1 cellular context compared by ENCODE assay signal in genomic region chr1:1996207-1996651, GRCh38.
TF ChIP-seq lines count a peak whose summit lies in the region.

No MANE protein-coding gene starts in this region.

TF ChIP-seq in K562, 482 proteins besides CTCF, POLR2A, EP300 and RAD21 (continues in another document):
- TF ChIP-seq THAP7 (CRISPR knock-in tag; IDR thresholded peaks at IDR 0.05) (no peak), ZEB2 (IDR thresholded peaks at IDR 0.05) (peak; percentile 45; the same call in 1 of the 2 replicates), ESRRA (IDR thresholded peaks at IDR 0.05; ENCODE audit: borderline replicate concordance, low read depth) (peak; percentile 45; the same call in 1 of the 2 replicates), PTRF (tag; IDR thresholded peaks at IDR 0.05) (no peak), ZNF24 (IDR thresholded peaks at IDR 0.05) (no peak; the same call in 1 of the 2 replicates), FOXK2 (conservative IDR thresholded peaks at IDR 0.05 in 1 of 2, IDR thresholded peaks at IDR 0.05 in 1 of 2; ENCODE audit: low read depth in 2 of 2) (peak; percentile 85 to 88), MAFK (IDR thresholded peaks at IDR 0.05; ENCODE audit: low read length) (no peak), EHMT2 (IDR thresholded peaks at IDR 0.05) (peak; percentile 82), HMBOX1 (IDR thresholded peaks at IDR 0.05) (no peak), BMI1 (IDR thresholded peaks at IDR 0.05; ENCODE audit: low read length) (no peak), ATF4 (CRISPR knock-in tag; IDR thresholded peaks at IDR 0.05) (peak; percentile 85), MYC (IDR thresholded peaks at IDR 0.05; ENCODE audit: low read depth, low read length) (peak; percentile 60; the same call in 1 of the 2 replicates), MYC (CRISPR knock-in tag; IDR thresholded peaks at IDR 0.05; ENCODE audit: borderline replicate concordance, low read depth) (no peak), TAL1 (IDR thresholded peaks at IDR 0.05) (no peak), NUFIP1 (IDR thresholded peaks at IDR 0.05; ENCODE audit: partially characterized antibody) (no peak), CREM (IDR thresholded peaks at IDR 0.05; ENCODE audit: low read depth) (peak; percentile 39; the same call in 1 of the 2 replicates), HOMEZ (CRISPR knock-in tag; IDR thresholded peaks at IDR 0.05) (no peak), SNAPC5 (CRISPR knock-in tag; IDR thresholded peaks at IDR 0.05) (no peak), GABPA (tag; conservative IDR thresholded peaks at IDR 0.05; ENCODE audit: low read depth) (peak; percentile 63), ZFP1 (CRISPR knock-in tag; IDR thresholded peaks at IDR 0.05) (no peak), PBX2 (CRISPR knock-in tag; IDR thresholded peaks at IDR 0.05; ENCODE audit: low read depth) (no peak), PBX2 (tag; conservative IDR thresholded peaks at IDR 0.05; ENCODE audit: low read depth) (no peak), ZNF318 (IDR thresholded peaks at IDR 0.05; ENCODE audit: borderline replicate concordance in 1 of 2, low read depth in 1 of 2) (0 out of 4 replicates have a peak, but pooled peaks of 1 of the 2 experiments have one; percentile 83), ZNF217 (CRISPR knock-in tag; IDR thresholded peaks at IDR 0.05) (no peak), YBX1 (IDR thresholded peaks at IDR 0.05) (no peak), ZNF197 (CRISPR knock-in tag; IDR thresholded peaks at IDR 0.05; ENCODE audit: low read depth) (0 out of 2 replicates have a peak, but pooled peaks have one; percentile 54), GABPB1 (CRISPR knock-in tag; IDR thresholded peaks at IDR 0.05) (peak; percentile 43; the same call in 1 of the 2 replicates), SMAD3 (CRISPR knock-in tag; conservative IDR thresholded peaks at IDR 0.05) (peak; percentile 69), ATF3 (IDR thresholded peaks at IDR 0.05) (peak; percentile 82), ATF3 (CRISPR knock-in tag; conservative IDR thresholded peaks at IDR 0.05) (no peak), ETS1 (conservative IDR thresholded peaks at IDR 0.05; ENCODE audit: control insufficient read depth, low read depth, low read length) (no peak), ZNF589 (CRISPR knock-in tag; IDR thresholded peaks at IDR 0.05; ENCODE audit: low read depth) (peak; percentile 82)
